10 cellular contexts compared by ENCODE assay signal in genomic region chr4:146059153-146059552, GRCh38.
A peak's percentile ranks its signal among the peaks of the same experiment; 100 is the strongest.
DNase-seq lines count a peak whose midpoint lies in the region; ATAC-seq and TF ChIP-seq lines count a peak whose summit lies in the region.
"Had no signal": no experiment of that assay in that cellular context is flagged by ENCODE, and none has a peak within 500 bp of the region (broad histone marks: within the 10 kb centered on the region; RNA-seq: fewer than 3 reads in every experiment).

No MANE protein-coding gene starts in this region.

- H3K4me3 Mint-ChIP-seq in H9: no peak overlapping the region

- no peak overlapping the region for H4K8ac ChIP-seq in H9 (replicated peaks; ENCODE audit: insufficient read length, low read depth, low read length)

- H3K23me2 ChIP-seq in H9 (ENCODE audit: insufficient read length, low read depth, low read length, poor library complexity, severe bottlenecking): no peaks in the 10 kb centered on the region

- H4K20me1 ChIP-seq in H9 (ENCODE audit: control insufficient read depth, insufficient read depth, insufficient read length): no peaks in the 10 kb centered on the region

- H3K4me1 ChIP-seq in upper lobe of right lung (no peaks in the 10 kb centered on the region), H9 (ENCODE audit: insufficient read depth, low read length) (peaks cover 9% of the 10 kb centered on the region; the same call in 1 of the 2 replicates)

- no peak overlapping the region for H4K5ac ChIP-seq in H9 (ENCODE audit: insufficient read length, low read depth, low read length)

- ATAC-seq in GM19035 (IDR thresholded peaks at IDR 0.05; ENCODE audit: unreplicated experiment) (peak; percentile 45), HG02678 (IDR thresholded peaks at IDR 0.05; ENCODE audit: unreplicated experiment) (peak; percentile 35), upper lobe of right lung (peak; percentile 45)

- H3K9ac ChIP-seq in H9 (ENCODE audit: extremely low read depth, insufficient read length, low read length): no peak overlapping the region

- no peak overlapping the region for H3K14ac ChIP-seq in H9 (ENCODE audit: insufficient read depth, low read length)

- H3K79me2 ChIP-seq in H9 (ENCODE audit: insufficient read depth, low read length): no peaks in the 10 kb centered on the region

- no peak overlapping the region for H3K56ac ChIP-seq in H9 (ENCODE audit: insufficient read length, low read depth, low read length)

- DNase-seq in MV-4-11 (lab: John Stamatoyannopoulos, UW) (peak; percentile 78), upper lobe of right lung (no peak), NCI-H1694 (lab: John Stamatoyannopoulos, UW) (no peak), H9 (no peak)
- DNase-seq in activated CD4-positive, alpha-beta T cell treated with anti-CD3 and anti-CD28 coated beads, Interleukin-2, amount 50 U/mL, for 4 hours: no peak
- DNase-seq: DMS 273 treated with DMSO at 0.1 percent for 48 hours, kidney glomerular epithelial cell, NCI-H2081 had no signal

- H2AFZ ChIP-seq in H9 (ENCODE audit: low read length): no peak overlapping the region

- no peak overlapping the region for H3K27ac Mint-ChIP-seq in H9

- H3K36me3 Mint-ChIP-seq in H9 (ENCODE audit: insufficient read depth in 1 of 3, low read depth in 3 of 3): no peaks in the 10 kb centered on the region; a peak in 1 of 7 replicates

- no peak overlapping the region for H3K4ac ChIP-seq in H9 (ENCODE audit: low read depth, low read length)

- H3K27ac ChIP-seq in upper lobe of right lung (no peak overlapping the region), H9 (ENCODE audit: insufficient read length, low read depth, low read length) (no peak overlapping the region)

- no peaks in the 10 kb centered on the region for H3K27me3 ChIP-seq in upper lobe of right lung
- no peaks in the 10 kb centered on the region for H3K27me3 ChIP-seq in H9 (ENCODE audit: insufficient read depth, low read length)

- no peak overlapping the region for H3K4me3 ChIP-seq in upper lobe of right lung

- no CpG with 5 or more reads among the region's 1 CpG for WGBS in H9 (ENCODE audit: extremely low coverage, insufficient read length, low lambda C conversion rate)

- H3K9me3 ChIP-seq in upper lobe of right lung (no peaks in the 10 kb centered on the region), H9 (ENCODE audit: control insufficient read depth, low read depth, low read length) (no peaks in the 10 kb centered on the region)

- H3K4me1 Mint-ChIP-seq in H9: peaks cover 16 to 20% of the 10 kb centered on the region in 2 experiments

- H4K91ac ChIP-seq in H9 (ENCODE audit: insufficient read length, low read depth, low read length): no peak overlapping the region

- no peaks in the 10 kb centered on the region; a peak in 1 of 5 replicates for H3K9me3 Mint-ChIP-seq in H9

- H3K79me1 ChIP-seq in H9 (ENCODE audit: insufficient read depth, low read depth, low read length, poor library complexity, severe bottlenecking): no peaks in the 10 kb centered on the region

- H2BK5ac ChIP-seq in H9 (ENCODE audit: insufficient read length, low read length): no peak overlapping the region

- H3K23ac ChIP-seq in H9 (ENCODE audit: insufficient read length, low read depth, low read length): no peak overlapping the region

- no peak overlapping the region for H2BK120ac ChIP-seq in H9 (ENCODE audit: low read depth, low read length, poor library complexity, severe bottlenecking)

- H3K27me3 Mint-ChIP-seq in H9 (ENCODE audit: low read depth): 0 out of 2 replicates have a peak, but pooled peaks cover 2% of the 10 kb centered on the region

- H3K4me2 ChIP-seq in H9 (ENCODE audit: insufficient read depth, insufficient read length, low read length): no peak overlapping the region

- no peak overlapping the region for H2AK5ac ChIP-seq in H9 (ENCODE audit: insufficient read length, low read length)

- H3K36me3 ChIP-seq in upper lobe of right lung: no peaks in the 10 kb centered on the region

- no peak for TF ChIP-seq CTCF in upper lobe of right lung (IDR thresholded peaks at IDR 0.05)
- TF ChIP-seq CTCF in H9 (conservative IDR thresholded peaks at IDR 0.05): no peak

- H2BK15ac ChIP-seq in H9 (ENCODE audit: low read depth, low read length): no peak overlapping the region

- intact Hi-C loops in upper lobe of right lung (cut with DNase I): no loop called here

- H3T11ph ChIP-seq in H9 (ENCODE audit: low read length): no peak overlapping the region

- H2BK12ac ChIP-seq in H9 (ENCODE audit: insufficient read length, low read depth, low read length): no peak overlapping the region

- no peak overlapping the region for H3K18ac ChIP-seq in H9 (ENCODE audit: insufficient read length, low read depth, low read length)

- H2BK20ac ChIP-seq in H9 (ENCODE audit: low read depth, low read length, poor library complexity, severe bottlenecking): no peak overlapping the region
